ENCODE assay signal across 15 cellular contexts in the genomic region with DNA sequence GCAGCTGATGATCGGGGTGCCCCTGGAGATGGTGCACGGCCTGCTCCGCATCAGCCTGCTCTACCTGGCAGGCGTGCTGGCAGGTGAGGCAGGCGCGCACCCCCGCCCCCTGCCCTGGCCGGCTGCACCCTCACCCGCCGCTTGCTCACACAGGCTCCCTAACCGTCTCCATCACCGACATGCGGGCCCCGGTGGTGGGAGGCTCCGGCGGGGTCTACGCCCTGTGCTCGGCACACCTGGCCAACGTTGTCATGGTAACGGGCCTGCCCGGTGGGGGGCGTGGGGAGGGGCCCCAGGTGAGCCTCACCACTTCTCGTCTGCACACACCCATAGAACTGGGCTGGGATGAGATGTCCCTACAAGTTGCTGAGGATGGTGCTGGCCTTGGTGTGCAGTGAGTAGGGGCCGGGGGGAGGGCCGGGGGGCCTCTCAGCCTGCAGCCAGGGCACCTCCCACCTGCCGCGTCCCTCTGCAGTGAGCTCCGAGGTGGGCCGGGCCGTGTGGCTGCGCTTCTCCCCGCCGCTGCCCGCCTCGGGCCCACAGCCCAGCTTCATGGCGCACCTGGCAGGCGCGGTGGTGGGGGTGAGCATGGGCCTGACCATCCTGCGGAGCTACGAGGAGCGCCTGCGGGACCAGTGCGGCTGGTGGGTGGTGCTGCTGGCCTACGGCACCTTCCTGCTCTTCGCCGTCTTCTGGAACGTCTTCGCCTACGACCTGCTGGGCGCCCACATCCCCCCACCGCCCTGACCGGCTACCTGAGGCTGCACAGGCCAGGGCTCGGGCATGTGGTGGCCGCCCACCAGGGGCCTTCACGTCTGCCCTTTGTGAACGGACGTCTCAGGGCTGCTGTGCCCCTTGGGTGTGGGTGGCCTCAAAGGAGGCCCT. TPM values are rescaled to one million over a fixed set of nuclear protein-coding genes. Genes with fewer than 3 reads are reported as not detected.
DNase-seq lines count a peak whose midpoint lies in the region; TF ChIP-seq lines count a peak whose summit lies in the region.
"Had no signal": no experiment of that assay in that cellular context is flagged by ENCODE, and none has a peak within 500 bp of the region (broad histone marks: within the 10 kb centered on the region; RNA-seq: fewer than 3 reads in every experiment).

No MANE protein-coding gene starts in this region.

- intact Hi-C loops in esophagus squamous epithelium (cut with DNase I): no loop called here

- POLR2A ChIA-PET in RWPE1 (lab: Yijun Ruan, JAX; ENCODE audit: low non-redundant PET): no interaction called here

- TF ChIP-seq CTCF in RWPE1 (conservative IDR thresholded peaks at IDR 0.05; ENCODE audit: low read depth) (no peak), esophagus squamous epithelium (IDR thresholded peaks at IDR 0.05) (no peak)

- TF ChIP-seq POLR2A in esophagus squamous epithelium (IDR thresholded peaks at IDR 0.05): peak in 1 of 4 donors; percentile 10

- 38 to 54% methylated on average over 7 to 18 of the region's 57 CpGs for WGBS in esophagus squamous epithelium, 2 donors

- peaks cover 21 to 34% (median 21%) of the 10 kb centered on the region in 3 donors for H3K36me3 ChIP-seq in esophagus squamous epithelium

- peak; percentile 57 for DNase-seq in DMS79 treated with DMSO at 0.1 percent for 48 hours (lab: John Stamatoyannopoulos, UW)
- peak; percentile 81 for DNase-seq in NCI-H1105 treated with DMSO at 0.1 percent for 48 hours (lab: John Stamatoyannopoulos, UW)
- DNase-seq in RWPE1 (ENCODE audit: low spot score): no peak
- DNase-seq in left kidney (ENCODE audit: low read depth, low spot score): peak; percentile 68
- DNase-seq in kidney tubule cell (ENCODE audit: low spot score): no peak
- DNase-seq in esophagus squamous epithelium (lab: John Stamatoyannopoulos, UW): no peak
- no peak for DNase-seq in epidermal melanocyte (ENCODE audit: insufficient read length, low spot score)
- DNase-seq: activated naive CD4-positive, alpha-beta T cell; aorta; NCI-H1694; SIG-M5; stimulated activated naive B cell treated with anti-CD40 and anti-IgM and Interleukin-4, amounts not matched to agents 10 μg/mL and 1 μg/mL and 100 μg/mL, for 72 hours had no signal

- CTCF ChIA-PET in RWPE1 (lab: Yijun Ruan, JAX): interaction anchor here (0.6 to 1.3 kb wide), 3 partner anchors 10 to 28 kb away, joined by 3 to 6 read pairs (median 3); no protein-coding TSS in a partner anchor

- H3K27me3 ChIP-seq in esophagus squamous epithelium: peaks cover 0 to 33% (median 0%) of the 10 kb centered on the region in 4 donors
- H3K27me3 ChIP-seq: colonic mucosa, upper lobe of left lung had no signal

- H3K4me3 ChIP-seq in esophagus squamous epithelium: peak overlapping the region in 2 of 4 donors; percentile 3 to 45
- H3K4me3 ChIP-seq: BLaER1, colonic mucosa, upper lobe of left lung had no signal

- H3K27ac ChIP-seq in RWPE1 (peak overlapping the region; percentile 94), esophagus squamous epithelium (peak overlapping the region in 2 of 4 donors; percentile 9 to 23)
- H3K27ac ChIP-seq: BLaER1, colonic mucosa, upper lobe of left lung had no signal

- peaks cover 48 to 86% (median 58%) of the 10 kb centered on the region in 3 donors for H3K4me1 ChIP-seq in esophagus squamous epithelium

- no peaks in the 10 kb centered on the region for H3K9me3 ChIP-seq in esophagus squamous epithelium
- H3K9me3 ChIP-seq: BLaER1, colonic mucosa, upper lobe of left lung had no signal

RNA-seq across cellular contexts. Expression of a gene that starts 2.1 kb away (rescaled TPM):
- 1 to 10 TPM in 1 of 4 donors, under 1 TPM in 2, not detected in 1; 0.38 to 1.1 (median 0.57) TPM for total RNA-seq in esophagus squamous epithelium

RNA-seq across cellular contexts. Expression of a gene that starts 2.7 kb away (rescaled TPM):
- total RNA-seq in esophagus squamous epithelium: 100 to 1,000 TPM; 102 to 148 (median 120) TPM

RNA-seq across cellular contexts. Expression of a gene that starts 6.6 kb away (rescaled TPM):
- 10 to 100 TPM; 53.7 to 70.7 (median 62.5) TPM for total RNA-seq in esophagus squamous epithelium

RNA-seq across cellular contexts. Expression of a gene that starts 9.6 kb away (rescaled TPM):
- 10 to 100 TPM; 28.4 to 70.2 (median 48.9) TPM for total RNA-seq in esophagus squamous epithelium

RNA-seq across cellular contexts. Expression of a gene that starts 12.7 kb away (rescaled TPM):
- 10 to 100 TPM in 1 of 4 donors, 1 to 10 TPM in 3; 6.9 to 11.8 (median 7.8) TPM for total RNA-seq in esophagus squamous epithelium

Comparison
In these comparisons a context has a peak if more than half of its experiments do, and no peak if none do; other contexts are left out.
1. DNase-seq: peak in DMS79 treated with DMSO at 0.1 percent for 48 hours (single experiment), NCI-H1105 treated with DMSO at 0.1 percent for 48 hours (single experiment) and left kidney (single experiment); none in RWPE1 (single experiment), kidney tubule cell (single experiment), esophagus squamous epithelium (single experiment) and epidermal melanocyte (single experiment).